In genomic region chr2:85324639-85325465, GRCh38 we compare ENCODE assay signal across 8 cellular contexts. TPM values are rescaled to one million over a fixed set of nuclear protein-coding genes. Genes with fewer than 3 reads are reported as not detected.
DNase-seq lines count a peak whose midpoint lies in the region; ATAC-seq and TF ChIP-seq lines count a peak whose summit lies in the region.

No MANE protein-coding gene starts in this region.

- intact Hi-C loops in posterior cingulate gyrus (cut with DNase I) = no loop called here

- DNase-seq in AG04450 (ENCODE audit: low read depth, low spot score) = no peak
- peak; percentile 55 for DNase-seq in HuH-7 (ENCODE audit: low spot score)
- DNase-seq in astrocyte of the spinal cord (ENCODE audit: low read depth, low spot score) = no peak
- no peak for DNase-seq in posterior cingulate gyrus
- DNase-seq in NK-92 treated with Interleukin-12 subunit alpha and Interleukin-12 subunit beta, amount 100 ng/mL, for 24 hours (lab: John Stamatoyannopoulos, UW) = no peak
- DNase-seq in midbrain (lab: John Stamatoyannopoulos, UW) = no peak

- peaks cover 11% of the 10 kb centered on the region for H3K4me1 ChIP-seq in mesodermal cell (ENCODE audit: control insufficient read depth, insufficient read depth, low read length, poor library complexity, severe bottlenecking)

- no peak for ATAC-seq in HG03175 (IDR thresholded peaks at IDR 0.05; ENCODE audit: unreplicated experiment)

- CTCF ChIA-PET in AG04450 (lab: Charles Lee) = interaction anchor here (1.1 to 2.4 kb wide), 2 partner anchors 24 to 226 kb away, joined by 4 to 12 read pairs; no protein-coding TSS in a partner anchor

- 63 to 88% methylated on average over 3 to 6 of the region's 10 CpGs for WGBS in mesodermal cell (ENCODE audit: insufficient coverage in 2 of 2), 2 experiments

- H3K4me3 ChIP-seq in AG04450 (ENCODE audit: low read depth, low read length) (peak overlapping the region; percentile 82), astrocyte of the spinal cord (ENCODE audit: low read depth, low read length) (peak overlapping the region; percentile 87), mesodermal cell (ENCODE audit: extremely low read depth, insufficient read depth, low read length, poor library complexity, severe bottlenecking) (peak overlapping the region; percentile 83)

- H3K27me3 ChIP-seq in AG04450 (ENCODE audit: control insufficient read depth, insufficient read depth, low read length) = no peaks in the 10 kb centered on the region

- POLR2A ChIA-PET in AG04450 (lab: Yijun Ruan, JAX) = interaction anchor here (0.6 to 1.2 kb wide), 5 partner anchors 10 to 429 kb away, joined by 3 to 6 read pairs (median 3); partner anchors contain the start of gene MAT2A

- H3K9me3 ChIP-seq in AG04450 (ENCODE audit: control insufficient read depth, insufficient read depth, low read length) (no peaks in the 10 kb centered on the region; the same call in 1 of the 2 replicates), mesodermal cell (ENCODE audit: control insufficient read depth, low read length) (no peaks in the 10 kb centered on the region)

- no peak overlapping the region for H3K27ac ChIP-seq in AG04450 (ENCODE audit: low read depth, low read length)
- H3K27ac ChIP-seq in mesodermal cell (ENCODE audit: low read depth, low read length, severe bottlenecking) = no peak overlapping the region

- TF ChIP-seq CTCF in AG04450 (IDR thresholded peaks at IDR 0.05; ENCODE audit: low read depth, low read length) = no peak
- TF ChIP-seq CTCF in astrocyte of the spinal cord (IDR thresholded peaks at IDR 0.05; ENCODE audit: low read depth, low read length) = no peak

- H3K36me3 ChIP-seq in mesodermal cell (ENCODE audit: control insufficient read depth, insufficient read depth, low read length) = peaks cover 62% of the 10 kb centered on the region

- in situ Hi-C loops in astrocyte of the spinal cord (cut with HindIII; ENCODE audit: low sequenced_read_pairs) = no loop called here

RNA-seq across cellular contexts. Expression of gene TGOLN2, which starts 2.9 kb away (rescaled TPM):
- polyA plus RNA-seq in AG04450 (2011; rRNA removed) = 121 and 155 TPM in 2 replicates
- polyA minus RNA-seq in AG04450 (2011; rRNA and poly(A)+ RNA removed) = 69.4 and 78.0 TPM in 2 replicates
- 53.5 TPM for polyA plus RNA-seq in mesodermal cell (2013, experiment 1 of 2)
- 46.8 TPM for polyA plus RNA-seq in mesodermal cell (2013, experiment 2 of 2)

RNA-seq across cellular contexts. Expression of gene RETSAT, which starts 29.5 kb away (rescaled TPM):
- polyA plus RNA-seq in AG04450 (2011; rRNA removed) = 35.5 and 38.0 TPM in 2 replicates
- polyA minus RNA-seq in AG04450 (2011; rRNA and poly(A)+ RNA removed) = 42.1 and 47.4 TPM in 2 replicates
- 16.1 TPM for polyA plus RNA-seq in mesodermal cell (2013, experiment 1 of 2)
- polyA plus RNA-seq in mesodermal cell (2013, experiment 2 of 2) = 14.8 TPM

RNA-seq across cellular contexts. Expression of gene ELMOD3, which starts 29.7 kb away (rescaled TPM):
- 17.2 and 17.8 TPM in 2 replicates for polyA plus RNA-seq in AG04450 (2011; rRNA removed)
- polyA minus RNA-seq in AG04450 (2011; rRNA and poly(A)+ RNA removed) = 16.1 and 17.1 TPM in 2 replicates
- 11.8 TPM for polyA plus RNA-seq in mesodermal cell (2013, experiment 1 of 2)
- polyA plus RNA-seq in mesodermal cell (2013, experiment 2 of 2) = 16.2 TPM
